ENCODE assay signal across 27 cellular contexts in genomic region chr12:108454539-108455139, GRCh38.
"Had no signal": no experiment of that assay in that cellular context is flagged by ENCODE, and none has a peak within 500 bp of the region (broad histone marks: within the 10 kb centered on the region; RNA-seq: fewer than 3 reads in every experiment).

No MANE protein-coding gene starts in this region.

- H3K9me3 ChIP-seq: adrenal gland, body of pancreas had no signal

- H3K36me3 ChIP-seq: adrenal gland had no signal

- H3K27ac ChIP-seq: adrenal gland, body of pancreas had no signal

- H3K4me1 ChIP-seq: adrenal gland, body of pancreas had no signal

- FAIRE-seq: colon, frontal cortex had no signal

- H3K4me3 ChIP-seq: adrenal gland, body of pancreas had no signal

- DNase-seq: activated CD4-positive, alpha-beta memory T cell treated with anti-CD3 and anti-CD28 coated beads for 36 hours; activated CD4-positive, alpha-beta T cell treated with anti-CD3 and anti-CD28 coated beads for 36 hours; activated CD4-positive, alpha-beta T cell treated with anti-CD3 and anti-CD28 coated beads, Interleukin-2, amount 10 ng/mL, durations not matched to agents 24 days and 14 days; activated CD4-positive, CD25-positive, alpha-beta regulatory T cell; activated CD4-positive, CD25-positive, alpha-beta regulatory T cell treated with anti-CD3 and anti-CD28 coated beads, Interleukin-2, amount 50 U/mL, for 72 hours; activated CD8-positive, alpha-beta memory T cell treated with anti-CD3 and anti-CD28 coated beads, Interleukin-2, amount 10 ng/mL, durations not matched to agents 7 days and 5 days; activated CD8-positive, alpha-beta memory T cell treated with anti-CD3 and anti-CD28 coated beads, Interleukin-2, amount 50 U/mL, for 4 hours; activated CD8-positive, alpha-beta T cell treated with anti-CD3 and anti-CD28 coated beads, Interleukin-2, amount 10 ng/mL, durations not matched to agents 7 days and 5 days; activated effector memory CD4-positive, alpha-beta T cell treated with anti-CD3 and anti-CD28 coated beads, Interleukin-2, amount 50 U/mL, for 16 hours; activated naive CD4-positive, alpha-beta T cell treated with anti-CD3 and anti-CD28 coated beads for 36 hours; activated naive CD8-positive, alpha-beta T cell treated with anti-CD3 and anti-CD28 coated beads for 36 hours; activated naive CD8-positive, alpha-beta T cell treated with anti-CD3 and anti-CD28 coated beads, Interleukin-2, amount 50 U/mL, for 24 hours; activated T-cell treated with anti-CD3 and anti-CD28 coated beads, Interleukin-2, amount 50 U/mL, for 1 hour; activated T-cell treated with anti-CD3 and anti-CD28 coated beads, Interleukin-2, amount 50 U/mL, for 48 hours; adrenal gland; amygdala; aorta; body of pancreas; caudate nucleus; cortex of kidney; effector CD8-positive, alpha-beta T cell; endodermal cell; foreskin fibroblast; head of caudate nucleus; T-helper 2 cell had no signal

- H3K27me3 ChIP-seq: adrenal gland, body of pancreas had no signal
